ENCODE assay signal across 27 cellular contexts in genomic region chr2:39416172-39416571, GRCh38. TPM values are rescaled to one million over a fixed set of nuclear protein-coding genes. Genes with fewer than 3 reads are reported as not detected.
A peak's percentile ranks its signal among the peaks of the same experiment; 100 is the strongest.
DNase-seq lines count a peak whose midpoint lies in the region; ATAC-seq and TF ChIP-seq lines count a peak whose summit lies in the region.
"Had no signal": no experiment of that assay in that cellular context is flagged by ENCODE, and none has a peak within 500 bp of the region (broad histone marks: within the 10 kb centered on the region; RNA-seq: fewer than 3 reads in every experiment).

No MANE protein-coding gene starts in this region.

- no peaks in the 10 kb centered on the region for H3K27me3 ChIP-seq in uterus
- H3K27me3 ChIP-seq: BE2C, thyroid gland had no signal

- TF ChIP-seq POLR2A in uterus (IDR thresholded peaks at IDR 0.05): no peak

- intact Hi-C loops in uterus (cut with DNase I; ENCODE audit: low total_unique reads): no loop called here

- peak; percentile 46 for DNase-seq in AG20443 (ENCODE audit: low spot score)
- peak; percentile 50 for DNase-seq in HCEC 1CT
- DNase-seq in astrocyte of the cerebellum (ENCODE audit: low read depth): peak; percentile 50
- DNase-seq in iris pigment epithelial cell (ENCODE audit: low read depth): peak; percentile 55
- DNase-seq in 8988T: no peak
- DNase-seq in NCI-H187 treated with DMSO at 0.1 percent for 48 hours (lab: John Stamatoyannopoulos, UW): no peak
- no peak for DNase-seq in uterus
- DNase-seq: activated CD4-positive, alpha-beta T cell treated with anti-CD3 and anti-CD28 coated beads for 1 hour; activated naive CD4-positive, alpha-beta T cell treated with Interleukin-2 at 50 U/mL for 16 hours; activated T-cell treated with anti-CD3 and anti-CD28 coated beads, Interleukin-2, amount 50 U/mL, for 1 hour; BE2C; COR-L47; DND-41; Karpas-422; kidney glomerular epithelial cell; NCI-H187; NCI-H2227 treated with DMSO at 0.1 percent for 48 hours; NCI-H774; occipital lobe; retina; Right ventricle myocardium superior; stimulated activated CD4-positive, alpha-beta T cell treated with anti-CD3 and anti-CD28 coated beads, Interleukin-4, amount 100 ng/mL, for 24 hours; stimulated activated naive CD8-positive, alpha-beta T cell treated with anti-CD3 and anti-CD28 coated beads, Interleukin-15, Interleukin-2, amounts not matched to agents 100 U/mL and 50 U/mL, for 24 hours; T-helper 1 cell; thyroid gland had no signal

- ATAC-seq in HG02571 (IDR thresholded peaks at IDR 0.05; ENCODE audit: unreplicated experiment): no peak
- ATAC-seq: stimulated activated naive CD8-positive, alpha-beta T cell treated with anti-CD3 and anti-CD28 coated beads, Interleukin-15, Interleukin-2, amounts not matched to agents 100 U/mL and 50 U/mL, for 24 hours had no signal

- in situ Hi-C loops in astrocyte of the cerebellum (cut with HindIII; ENCODE audit: low sequenced_read_pairs): no loop called here

- H3K4me1 ChIP-seq in uterus: peaks cover 0 to 15% of the 10 kb centered on the region in 2 donors
- H3K4me1 ChIP-seq: BE2C had no signal

- no peak overlapping the region for H3K4me3 ChIP-seq in astrocyte of the cerebellum (ENCODE audit: low read depth, low read length)
- H3K4me3 ChIP-seq in uterus: no peak overlapping the region
- H3K4me3 ChIP-seq: HAP-1, thyroid gland had no signal

- no peak overlapping the region for H3K27ac ChIP-seq in uterus
- H3K27ac ChIP-seq: thyroid gland had no signal

- no peaks in the 10 kb centered on the region for H3K36me3 ChIP-seq in uterus
- H3K36me3 ChIP-seq: BE2C, HAP-1, thyroid gland had no signal

- TF ChIP-seq CTCF in astrocyte of the cerebellum (IDR thresholded peaks at IDR 0.05; ENCODE audit: low read depth, low read length, missing control alignments) (no peak), uterus (IDR thresholded peaks at IDR 0.05) (no peak)

- no peaks in the 10 kb centered on the region for H3K9me3 ChIP-seq in uterus
- H3K9me3 ChIP-seq: BE2C, HAP-1, thyroid gland had no signal

RNA-seq across cellular contexts. Expression of gene MAP4K3, which starts 20.9 kb away (rescaled TPM):
- 100 to 1,000 TPM in 1 of 4 donors, 10 to 100 TPM in 3; 31.5 to 110 (median 72.3) TPM for total RNA-seq in uterus

Comparison
In these comparisons a context has a peak if more than half of its experiments do, and no peak if none do; other contexts are left out.
1. DNase-seq: peak in AG20443 (single experiment), HCEC 1CT (single experiment), astrocyte of the cerebellum (single experiment) and iris pigment epithelial cell (single experiment); none in 8988T (single experiment), NCI-H187 treated with DMSO at 0.1 percent for 48 hours (single experiment) and uterus (0 of 2).